17 cellular contexts compared by ENCODE assay signal in the genomic region with DNA sequence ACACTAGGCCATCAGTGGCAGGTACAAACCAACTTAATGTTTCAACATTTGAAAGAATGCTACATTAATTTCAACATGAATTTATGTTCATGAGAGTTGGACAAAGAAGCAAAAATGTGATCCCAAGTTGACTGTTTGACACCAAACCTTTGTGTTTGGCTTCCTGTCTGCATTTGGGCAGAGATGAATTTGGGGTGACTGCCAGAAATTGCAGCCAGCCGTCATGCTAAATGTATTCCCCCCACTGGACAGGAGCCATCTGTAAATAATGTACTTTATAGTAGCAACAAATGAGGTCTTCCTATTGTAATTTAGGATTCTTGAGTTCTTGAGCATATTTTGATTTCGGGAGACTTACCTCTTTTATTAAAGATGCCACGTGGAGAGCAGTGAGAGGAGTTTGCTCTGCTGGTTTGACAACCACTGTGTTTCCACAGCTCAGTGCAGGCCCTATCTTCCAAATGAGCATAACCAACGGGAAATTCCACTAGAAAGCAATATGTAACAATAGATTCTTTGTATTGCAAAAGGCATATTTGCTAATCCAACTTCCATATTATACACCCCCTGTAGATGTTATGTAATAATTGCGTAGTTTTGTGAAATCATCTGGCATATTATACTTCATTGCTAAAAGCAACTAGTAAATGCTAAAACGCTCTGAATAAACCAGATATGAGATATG. TPM values are rescaled to one million over a fixed set of nuclear protein-coding genes. Genes with fewer than 3 reads are reported as not detected.
DNase-seq lines count a peak whose midpoint lies in the region; ATAC-seq and TF ChIP-seq lines count a peak whose summit lies in the region.
"Had no signal": no experiment of that assay in that cellular context is flagged by ENCODE, and none has a peak within 500 bp of the region (broad histone marks: within the 10 kb centered on the region; RNA-seq: fewer than 3 reads in every experiment).

No MANE protein-coding gene starts in this region.

- DNase-seq in AML-193 (lab: John Stamatoyannopoulos, UW) (peak; percentile 23 to 53), NB4 (ENCODE audit: low read depth) (peak; percentile 46), dermis blood vessel endothelial cell (peak; percentile 91), lung microvascular endothelial cell (ENCODE audit: low read depth in 2 of 2) (peak; percentile 84 to 97), T-helper 1 cell (no peak), COR-L47 (lab: John Stamatoyannopoulos, UW) (no peak)
- no peak for DNase-seq in activated naive CD4-positive, alpha-beta T cell treated with anti-CD3 and anti-CD28 coated beads, Interleukin-2, amount 50 U/mL, for 16 hours
- DNase-seq: activated naive CD4-positive, alpha-beta T cell treated with anti-CD3 and anti-CD28 coated beads, Interleukin-2, amount 10 ng/mL, durations not matched to agents 7 days and 5 days; DND-41; midbrain; NCI-H1694; NCI-H510A treated with DMSO at 0.1 percent for 48 hours; SHP77; stimulated activated CD4-positive, alpha-beta T cell treated with anti-CD3 and anti-CD28 coated beads, Interleukin-2, amount 100 ng/mL, for 24 hours had no signal

- no peak overlapping the region for H3K4me3 ChIP-seq in NB4 (ENCODE audit: low read depth, low read length)
- H3K4me3 ChIP-seq: K562 had no signal

- ATAC-seq in GM19035 (IDR thresholded peaks at IDR 0.05; ENCODE audit: unreplicated experiment): no peak
- ATAC-seq: K562 had no signal

- no peak for TF ChIP-seq POLR2A in NB4 (IDR thresholded peaks at IDR 0.05; ENCODE audit: extremely low read depth, insufficient read length)

- TF ChIP-seq CTCF in NB4 (IDR thresholded peaks at IDR 0.05; ENCODE audit: low read depth, low read length): no peak

RNA-seq across cellular contexts. Expression of a gene that starts 27.6 kb away (rescaled TPM):
- total RNA-seq in dermis blood vessel endothelial cell: 1,650 and 2,914 TPM in 2 replicates
- 1,079 and 3,265 TPM in 2 replicates for total RNA-seq in lung microvascular endothelial cell
- total RNA-seq: B cell had no signal

Comparison
In these comparisons a context has a peak if more than half of its experiments do, and no peak if none do; other contexts are left out.
1. DNase-seq: peak in AML-193 (2 of 2), NB4 (single experiment), dermis blood vessel endothelial cell (single experiment) and lung microvascular endothelial cell (2 of 2); none in T-helper 1 cell (0 of 5), COR-L47 (single experiment) and activated naive CD4-positive, alpha-beta T cell treated with anti-CD3 and anti-CD28 coated beads, Interleukin-2, amount 50 U/mL, for 16 hours (single experiment).